In genomic region chr4:151015458-151016344, GRCh38 we compare ENCODE assay signal across 1 cellular context.
A peak's percentile ranks its signal among the peaks of the same experiment; 100 is the strongest.
TF ChIP-seq lines count a peak whose summit lies in the region.

No MANE protein-coding gene starts in this region.

TF ChIP-seq in HepG2, 621 proteins besides CTCF, POLR2A, EP300 and RAD21 (continued from another document and continues in another):
- TF ChIP-seq ATAD3A (CRISPR knock-in tag; IDR thresholded peaks at IDR 0.05) (0 out of 2 replicates have a peak, but pooled peaks have one; percentile 74), SOX13 (IDR thresholded peaks at IDR 0.05) (no peak), SOX13 (CRISPR knock-in tag; conservative IDR thresholded peaks at IDR 0.05 in 1 of 2, IDR thresholded peaks at IDR 0.05 in 1 of 2) (0 out of 4 replicates have a peak, but pooled peaks of 1 of the 2 experiments have one; percentile 6), CEBPB (IDR thresholded peaks at IDR 0.05; ENCODE audit: borderline replicate concordance, low read depth, low read length) (no peak), ARNT (IDR thresholded peaks at IDR 0.05) (no peak), ZNF205 (CRISPR knock-in tag; IDR thresholded peaks at IDR 0.05) (no peak), ZBTB21 (CRISPR knock-in tag; IDR thresholded peaks at IDR 0.05) (no peak), MATR3 (CRISPR knock-in tag; IDR thresholded peaks at IDR 0.05) (no peak), RBAK (CRISPR knock-in tag; IDR thresholded peaks at IDR 0.05) (no peak), KLF15 (CRISPR knock-in tag; IDR thresholded peaks at IDR 0.05; ENCODE audit: borderline replicate concordance) (no peak), HMG20A (CRISPR knock-in tag; IDR thresholded peaks at IDR 0.05; ENCODE audit: borderline replicate concordance) (no peak), ZNF816 (CRISPR knock-in tag; IDR thresholded peaks at IDR 0.05; ENCODE audit: borderline replicate concordance) (no peak; the same call in 1 of the 2 replicates), ZFAT (CRISPR knock-in tag; conservative IDR thresholded peaks at IDR 0.05) (no peak), SIN3B (IDR thresholded peaks at IDR 0.05; ENCODE audit: low read length) (0 out of 2 replicates have a peak, but pooled peaks have one; percentile 23), ZFYVE20 (CRISPR knock-in tag; IDR thresholded peaks at IDR 0.05; ENCODE audit: borderline replicate concordance, low read depth) (no peak), GATAD2A (CRISPR knock-in tag; IDR thresholded peaks at IDR 0.05) (peak; percentile 58; the same call in 1 of the 2 replicates), LBX2 (CRISPR knock-in tag; IDR thresholded peaks at IDR 0.05; ENCODE audit: borderline replicate concordance) (no peak; the same call in 1 of the 2 replicates), ZNF124 (CRISPR knock-in tag; IDR thresholded peaks at IDR 0.05) (no peak; the same call in 1 of the 2 replicates), ZNF614 (CRISPR knock-in tag; IDR thresholded peaks at IDR 0.05; ENCODE audit: borderline replicate concordance) (peak; percentile 41; the same call in 1 of the 2 replicates), ZNF10 (CRISPR knock-in tag; IDR thresholded peaks at IDR 0.05; ENCODE audit: borderline replicate concordance, low read depth) (no peak), SNRNP70 (IDR thresholded peaks at IDR 0.05; ENCODE audit: low read depth, low read length) (no peak), ZSCAN25 (CRISPR knock-in tag; IDR thresholded peaks at IDR 0.05) (peak; percentile 82), KAT8 (CRISPR knock-in tag; IDR thresholded peaks at IDR 0.05) (peak; percentile 64; the same call in 1 of the 2 replicates), NR3C1 (CRISPR knock-in tag; IDR thresholded peaks at IDR 0.05) (no peak), PREB (CRISPR knock-in tag; IDR thresholded peaks at IDR 0.05) (no peak), RELA (CRISPR knock-in tag; IDR thresholded peaks at IDR 0.05) (no peak), CBX5 (CRISPR knock-in tag; IDR thresholded peaks at IDR 0.05; ENCODE audit: borderline replicate concordance) (0 out of 2 replicates have a peak, but pooled peaks have one; percentile 35), PTBP1 (IDR thresholded peaks at IDR 0.05; ENCODE audit: low read depth, low read length, poor library complexity, severe bottlenecking) (no peak), RARG (CRISPR knock-in tag; IDR thresholded peaks at IDR 0.05; ENCODE audit: low read depth) (no peak), ATF5 (CRISPR knock-in tag; IDR thresholded peaks at IDR 0.05; ENCODE audit: low read depth) (no peak), ZNF468 (CRISPR knock-in tag; IDR thresholded peaks at IDR 0.05) (peak; percentile 90), DMAP1 (CRISPR knock-in tag; IDR thresholded peaks at IDR 0.05) (peak; percentile 73), ZNF589 (CRISPR knock-in tag; conservative IDR thresholded peaks at IDR 0.05) (0 out of 2 replicates have a peak, but pooled peaks have one; percentile 41), TBL1XR1 (IDR thresholded peaks at IDR 0.05; ENCODE audit: borderline replicate concordance, low read length, partially characterized antibody) (no peak), TBX2 (CRISPR knock-in tag; IDR thresholded peaks at IDR 0.05; ENCODE audit: borderline replicate concordance) (peak; percentile 87), ZNF567 (CRISPR knock-in tag; IDR thresholded peaks at IDR 0.05; ENCODE audit: borderline replicate concordance) (peak; percentile 97; the same call in 1 of the 2 replicates), ZNF607 (CRISPR knock-in tag; IDR thresholded peaks at IDR 0.05; ENCODE audit: borderline replicate concordance) (peak; percentile 24; the same call in 1 of the 2 replicates), PHB2 (IDR thresholded peaks at IDR 0.05; ENCODE audit: partially characterized antibody) (no peak), AKAP8 (CRISPR knock-in tag; IDR thresholded peaks at IDR 0.05) (no peak), SNAI1 (CRISPR knock-in tag; IDR thresholded peaks at IDR 0.05; ENCODE audit: borderline replicate concordance) (peak; percentile 26), SATB2 (CRISPR knock-in tag; IDR thresholded peaks at IDR 0.05) (no peak), ZNF777 (CRISPR knock-in tag; IDR thresholded peaks at IDR 0.05) (peak; percentile 97), CCDC6 (CRISPR knock-in tag; IDR thresholded peaks at IDR 0.05) (peak; percentile 66; the same call in 1 of the 2 replicates), FLYWCH1 (CRISPR knock-in tag; IDR thresholded peaks at IDR 0.05) (no peak), ZSCAN9 (CRISPR knock-in tag; IDR thresholded peaks at IDR 0.05; ENCODE audit: borderline replicate concordance) (0 out of 2 replicates have a peak, but pooled peaks have one; percentile 19), MIXL1 (CRISPR knock-in tag; IDR thresholded peaks at IDR 0.05) (no peak), EEA1 (CRISPR knock-in tag; IDR thresholded peaks at IDR 0.05; ENCODE audit: borderline replicate concordance) (no peak), ZBTB2 (CRISPR knock-in tag; IDR thresholded peaks at IDR 0.05; ENCODE audit: low read depth) (no peak), ZNF841 (CRISPR knock-in tag; IDR thresholded peaks at IDR 0.05; ENCODE audit: borderline replicate concordance) (no peak), TEF (CRISPR knock-in tag; IDR thresholded peaks at IDR 0.05) (no peak), MED1 (CRISPR knock-in tag; IDR thresholded peaks at IDR 0.05) (peak; percentile 41; the same call in 1 of the 2 replicates), ZNF720 (CRISPR knock-in tag; IDR thresholded peaks at IDR 0.05) (no peak), PCBP1 (IDR thresholded peaks at IDR 0.05; ENCODE audit: borderline replicate concordance, low read depth, low read length) (0 out of 2 replicates have a peak, but pooled peaks have one; percentile 32), NR0B2 (CRISPR knock-in tag; IDR thresholded peaks at IDR 0.05) (peak; percentile 84), ONECUT2 (CRISPR knock-in tag; IDR thresholded peaks at IDR 0.05) (0 out of 2 replicates have a peak, but pooled peaks have one; percentile 3), ZMAT3 (CRISPR knock-in tag; conservative IDR thresholded peaks at IDR 0.05) (peak; percentile 69; the same call in 1 of the 2 replicates), ZBTB43 (CRISPR knock-in tag; conservative IDR thresholded peaks at IDR 0.05) (0 out of 2 replicates have a peak, but pooled peaks have one; percentile 25), GLI4 (CRISPR knock-in tag; IDR thresholded peaks at IDR 0.05; ENCODE audit: borderline replicate concordance) (no peak), KDM6A (CRISPR knock-in tag; IDR thresholded peaks at IDR 0.05; ENCODE audit: low read depth) (no peak), TBX3 (IDR thresholded peaks at IDR 0.05; ENCODE audit: borderline replicate concordance) (no peak), NCOA2 (CRISPR knock-in tag; IDR thresholded peaks at IDR 0.05) (peak; percentile 27; the same call in 1 of the 2 replicates), SUZ12 (IDR thresholded peaks at IDR 0.05; ENCODE audit: low read depth, low read length) (no peak), ZNF512 (CRISPR knock-in tag; IDR thresholded peaks at IDR 0.05) (0 out of 2 replicates have a peak, but pooled peaks have one; percentile 68), TOPORS (CRISPR knock-in tag; IDR thresholded peaks at IDR 0.05) (peak; percentile 95), ATF3 (CRISPR knock-in tag; IDR thresholded peaks at IDR 0.05) (peak; percentile 12; the same call in 1 of the 2 replicates), CHCHD3 (CRISPR knock-in tag; IDR thresholded peaks at IDR 0.05) (peak; percentile 73; the same call in 1 of the 2 replicates), PRDM15 (CRISPR knock-in tag; IDR thresholded peaks at IDR 0.05) (no peak; the same call in 1 of the 2 replicates)
